In the genomic region with DNA sequence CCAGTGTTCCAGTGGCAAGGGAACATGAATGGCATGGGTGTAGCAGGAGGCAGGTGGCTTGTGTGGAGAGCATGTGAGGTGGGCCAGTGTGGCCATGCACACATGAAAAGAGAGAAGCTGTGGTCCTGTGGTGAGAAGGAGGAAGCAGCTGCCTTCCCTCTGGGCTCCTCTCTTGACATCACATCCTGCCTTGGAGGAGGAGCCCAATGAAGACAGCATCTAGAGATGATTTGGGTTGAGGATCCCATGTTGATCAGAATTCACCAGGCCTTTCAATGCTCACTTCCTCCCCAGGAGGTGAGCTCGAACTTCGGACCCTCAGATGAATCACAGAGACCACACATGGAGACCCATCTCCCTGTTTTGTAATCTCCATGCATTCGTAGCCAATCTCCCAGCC, we compare ENCODE assay signal across 9 cellular contexts.
A peak's percentile ranks its signal among the peaks of the same experiment; 100 is the strongest.
DNase-seq lines count a peak whose midpoint lies in the region; ATAC-seq, FAIRE-seq and TF ChIP-seq lines count a peak whose summit lies in the region.
"Had no signal": no experiment of that assay in that cellular context is flagged by ENCODE, and none has a peak within 500 bp of the region (broad histone marks: within the 10 kb centered on the region; RNA-seq: fewer than 3 reads in every experiment).

No MANE protein-coding gene starts in this region.

- H4K20me1 ChIP-seq in astrocyte (ENCODE audit: insufficient read depth, low read length): no peaks in the 10 kb centered on the region

- H3K4me3 Mint-ChIP-seq in astrocyte (ENCODE audit: unreplicated experiment): no peak overlapping the region

- peaks cover 14% of the 10 kb centered on the region for H3K4me1 Mint-ChIP-seq in astrocyte (ENCODE audit: low read depth, unreplicated experiment)

- H3K27ac ChIP-seq in astrocyte (ENCODE audit: low read depth, low read length) (no peak overlapping the region), transverse colon (no peak overlapping the region), gastrocnemius medialis (no peak overlapping the region)

- no peaks in the 10 kb centered on the region for H3K79me2 ChIP-seq in astrocyte (ENCODE audit: insufficient read depth, low read length)

- 88% methylated on average over 3 of the region's 3 CpGs; no CpG with 5 or more reads in 1 of the 2 donors for WGBS in transverse colon (ENCODE audit: low coverage in 1 of 2), 2 donors

- no peak overlapping the region for H3K9ac ChIP-seq in astrocyte (ENCODE audit: low read length)

- no peaks in the 10 kb centered on the region for H3K27me3 ChIP-seq in astrocyte (ENCODE audit: insufficient read depth, low read length)
- no peaks in the 10 kb centered on the region for H3K27me3 ChIP-seq in transverse colon
- H3K27me3 ChIP-seq in gastrocnemius medialis: no peaks in the 10 kb centered on the region
- no peaks in the 10 kb centered on the region for H3K27me3 ChIP-seq in HAP-1 (ENCODE audit: low read depth)

- no peak for TF ChIP-seq EP300 in transverse colon (IDR thresholded peaks at IDR 0.05; ENCODE audit: low read depth)

- no peaks in the 10 kb centered on the region for H3K36me3 ChIP-seq in astrocyte (ENCODE audit: insufficient read depth, low read length)
- H3K36me3 ChIP-seq in transverse colon: no peaks in the 10 kb centered on the region
- no peaks in the 10 kb centered on the region for H3K36me3 ChIP-seq in gastrocnemius medialis
- no peaks in the 10 kb centered on the region for H3K36me3 ChIP-seq in HAP-1 (replicated peaks)

- FAIRE-seq in astrocyte (lab: Jason Lieb, UNC): no peak

- in situ Hi-C loops in transverse colon (cut with MboI; ENCODE audit: low pct_ligation_motif_present in 1 of 4, low pct_unique_long_range_greater_than_20kb in 1 of 4, low sequenced_read_pairs in 3 of 4) (loop anchor here in 1 of 4 donors (25.0 kb wide), 1 partner anchor 403 kb away; the partner anchor contains the start of genes GSTZ1 and POMT2), gastrocnemius medialis (cut with MboI; ENCODE audit: low sequenced_read_pairs in 4 of 4) (no loop called here), HAP-1 (cut with MboI; ENCODE audit: low sequenced_read_pairs) (no loop called here)

- TF ChIP-seq POLR2A in transverse colon (IDR thresholded peaks at IDR 0.05): no peak
- no peak for TF ChIP-seq POLR2A in gastrocnemius medialis (IDR thresholded peaks at IDR 0.05)

- H3K4me3 ChIP-seq in astrocyte (ENCODE audit: insufficient read depth, low read depth, low read length): no peak overlapping the region
- H3K4me3 ChIP-seq in transverse colon: no peak overlapping the region
- no peak overlapping the region for H3K4me3 ChIP-seq in gastrocnemius medialis
- H3K4me3 ChIP-seq in HAP-1: no peak overlapping the region

- ATAC-seq in gastrocnemius medialis: no peak

- H3K9me3 Mint-ChIP-seq in astrocyte (ENCODE audit: unreplicated experiment): no peaks in the 10 kb centered on the region

- H3K27ac Mint-ChIP-seq in astrocyte (ENCODE audit: unreplicated experiment): no peak overlapping the region

- H3K4me1 ChIP-seq in astrocyte (ENCODE audit: insufficient read depth, low read length): peaks cover 25% of the 10 kb centered on the region
- H3K4me1 ChIP-seq in transverse colon: peaks cover 19 to 30% (median 23%) of the 10 kb centered on the region in 4 donors
- peaks cover 17 to 19% of the 10 kb centered on the region in 2 donors for H3K4me1 ChIP-seq in gastrocnemius medialis
- peaks cover 7% of the 10 kb centered on the region for H3K4me1 ChIP-seq in HAP-1

- H3K4me2 ChIP-seq in astrocyte (ENCODE audit: low read length): no peak overlapping the region

- DNase-seq in stimulated activated CD4-positive, alpha-beta T cell treated with anti-CD3 and anti-CD28 coated beads, Interleukin-15, amount 100 ng/mL, for 24 hours: peak; percentile 35
- DNase-seq in stimulated activated CD4-positive, alpha-beta T cell treated with anti-CD3 and anti-CD28 coated beads, Interleukin-2, amount 100 ng/mL, for 48 hours: no peak
- peak; percentile 94 for DNase-seq in NOMO-1 treated with DMSO at 0.1 percent for 48 hours (lab: John Stamatoyannopoulos, UW; ENCODE audit: unreplicated experiment)
- DNase-seq in astrocyte (ENCODE audit: low read depth): no peak
- peak; percentile 31 for DNase-seq in transverse colon
- DNase-seq in gastrocnemius medialis: no peak
- no peak for DNase-seq in HAP-1 (ENCODE audit: low spot score in 2 of 2)
- no peak for DNase-seq in NCI-H146 treated with DMSO at 0.1 percent for 48 hours (lab: John Stamatoyannopoulos, UW; ENCODE audit: unreplicated experiment)
- DNase-seq: DMS153 had no signal

- peak overlapping the region; percentile 45 for H2AFZ ChIP-seq in astrocyte (ENCODE audit: low read depth, low read length)

- no peaks in the 10 kb centered on the region for H3K27me3 Mint-ChIP-seq in astrocyte (ENCODE audit: low read depth, unreplicated experiment)

- intact Hi-C loops in transverse colon (cut with DNase I; ENCODE audit: low total_unique reads) (no loop called here), gastrocnemius medialis (cut with DNase I; ENCODE audit: low total_unique reads) (no loop called here)

- H3K36me3 Mint-ChIP-seq in astrocyte (ENCODE audit: low read depth, unreplicated experiment): no peaks in the 10 kb centered on the region

- no peaks in the 10 kb centered on the region for H3K9me3 ChIP-seq in astrocyte (ENCODE audit: insufficient read depth, low read depth, low read length)
- no peaks in the 10 kb centered on the region for H3K9me3 ChIP-seq in transverse colon
- no peaks in the 10 kb centered on the region for H3K9me3 ChIP-seq in gastrocnemius medialis
- no peaks in the 10 kb centered on the region for H3K9me3 ChIP-seq in HAP-1

- TF ChIP-seq CTCF in astrocyte (IDR thresholded peaks at IDR 0.05; ENCODE audit: insufficient read depth, low read depth, low read length) (no peak), transverse colon (IDR thresholded peaks at IDR 0.05) (no peak), gastrocnemius medialis (IDR thresholded peaks at IDR 0.05 in 4 of 5, conservative IDR thresholded peaks at IDR 0.05 in 1 of 5) (no peak)

Comparison
In these comparisons a context has a peak if more than half of its experiments do, and no peak if none do; other contexts are left out.
1. DNase-seq: peak in stimulated activated CD4-positive, alpha-beta T cell treated with anti-CD3 and anti-CD28 coated beads, Interleukin-15, amount 100 ng/mL, for 24 hours (single experiment), NOMO-1 treated with DMSO at 0.1 percent for 48 hours (single experiment) and transverse colon (single experiment); none in stimulated activated CD4-positive, alpha-beta T cell treated with anti-CD3 and anti-CD28 coated beads, Interleukin-2, amount 100 ng/mL, for 48 hours (0 of 2), astrocyte (single experiment), gastrocnemius medialis (0 of 2), HAP-1 (0 of 2) and NCI-H146 treated with DMSO at 0.1 percent for 48 hours (single experiment).